ENCODE assay signal across 1 cellular context in the genomic region with DNA sequence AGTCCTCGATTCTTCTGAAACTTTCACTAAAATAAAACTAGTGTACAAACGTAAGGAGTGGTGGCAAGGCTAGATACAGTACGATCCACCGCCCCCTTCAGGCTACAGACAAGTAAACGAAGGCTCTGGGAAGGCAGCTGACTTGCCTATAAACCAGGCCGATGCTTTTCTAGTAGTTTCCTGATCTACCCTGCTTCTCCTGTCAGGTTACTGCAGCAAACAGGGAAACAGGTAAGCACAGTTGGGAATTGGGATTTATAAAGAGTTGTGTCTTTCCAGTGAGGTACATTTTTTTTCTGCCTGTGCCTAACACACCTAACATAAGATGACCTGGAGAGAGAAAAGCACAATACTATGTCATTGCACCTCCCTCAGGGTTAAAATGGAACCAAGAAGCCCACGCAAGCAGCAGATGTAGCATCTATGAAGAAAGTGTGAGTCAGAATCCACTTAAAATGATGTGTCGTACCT.
TF ChIP-seq lines count a peak whose summit lies in the region.

No MANE protein-coding gene starts in this region.

TF ChIP-seq in GM23338, 12 proteins besides CTCF, POLR2A, EP300 and RAD21 (continued from another document):
- TF ChIP-seq, protein P1, sequence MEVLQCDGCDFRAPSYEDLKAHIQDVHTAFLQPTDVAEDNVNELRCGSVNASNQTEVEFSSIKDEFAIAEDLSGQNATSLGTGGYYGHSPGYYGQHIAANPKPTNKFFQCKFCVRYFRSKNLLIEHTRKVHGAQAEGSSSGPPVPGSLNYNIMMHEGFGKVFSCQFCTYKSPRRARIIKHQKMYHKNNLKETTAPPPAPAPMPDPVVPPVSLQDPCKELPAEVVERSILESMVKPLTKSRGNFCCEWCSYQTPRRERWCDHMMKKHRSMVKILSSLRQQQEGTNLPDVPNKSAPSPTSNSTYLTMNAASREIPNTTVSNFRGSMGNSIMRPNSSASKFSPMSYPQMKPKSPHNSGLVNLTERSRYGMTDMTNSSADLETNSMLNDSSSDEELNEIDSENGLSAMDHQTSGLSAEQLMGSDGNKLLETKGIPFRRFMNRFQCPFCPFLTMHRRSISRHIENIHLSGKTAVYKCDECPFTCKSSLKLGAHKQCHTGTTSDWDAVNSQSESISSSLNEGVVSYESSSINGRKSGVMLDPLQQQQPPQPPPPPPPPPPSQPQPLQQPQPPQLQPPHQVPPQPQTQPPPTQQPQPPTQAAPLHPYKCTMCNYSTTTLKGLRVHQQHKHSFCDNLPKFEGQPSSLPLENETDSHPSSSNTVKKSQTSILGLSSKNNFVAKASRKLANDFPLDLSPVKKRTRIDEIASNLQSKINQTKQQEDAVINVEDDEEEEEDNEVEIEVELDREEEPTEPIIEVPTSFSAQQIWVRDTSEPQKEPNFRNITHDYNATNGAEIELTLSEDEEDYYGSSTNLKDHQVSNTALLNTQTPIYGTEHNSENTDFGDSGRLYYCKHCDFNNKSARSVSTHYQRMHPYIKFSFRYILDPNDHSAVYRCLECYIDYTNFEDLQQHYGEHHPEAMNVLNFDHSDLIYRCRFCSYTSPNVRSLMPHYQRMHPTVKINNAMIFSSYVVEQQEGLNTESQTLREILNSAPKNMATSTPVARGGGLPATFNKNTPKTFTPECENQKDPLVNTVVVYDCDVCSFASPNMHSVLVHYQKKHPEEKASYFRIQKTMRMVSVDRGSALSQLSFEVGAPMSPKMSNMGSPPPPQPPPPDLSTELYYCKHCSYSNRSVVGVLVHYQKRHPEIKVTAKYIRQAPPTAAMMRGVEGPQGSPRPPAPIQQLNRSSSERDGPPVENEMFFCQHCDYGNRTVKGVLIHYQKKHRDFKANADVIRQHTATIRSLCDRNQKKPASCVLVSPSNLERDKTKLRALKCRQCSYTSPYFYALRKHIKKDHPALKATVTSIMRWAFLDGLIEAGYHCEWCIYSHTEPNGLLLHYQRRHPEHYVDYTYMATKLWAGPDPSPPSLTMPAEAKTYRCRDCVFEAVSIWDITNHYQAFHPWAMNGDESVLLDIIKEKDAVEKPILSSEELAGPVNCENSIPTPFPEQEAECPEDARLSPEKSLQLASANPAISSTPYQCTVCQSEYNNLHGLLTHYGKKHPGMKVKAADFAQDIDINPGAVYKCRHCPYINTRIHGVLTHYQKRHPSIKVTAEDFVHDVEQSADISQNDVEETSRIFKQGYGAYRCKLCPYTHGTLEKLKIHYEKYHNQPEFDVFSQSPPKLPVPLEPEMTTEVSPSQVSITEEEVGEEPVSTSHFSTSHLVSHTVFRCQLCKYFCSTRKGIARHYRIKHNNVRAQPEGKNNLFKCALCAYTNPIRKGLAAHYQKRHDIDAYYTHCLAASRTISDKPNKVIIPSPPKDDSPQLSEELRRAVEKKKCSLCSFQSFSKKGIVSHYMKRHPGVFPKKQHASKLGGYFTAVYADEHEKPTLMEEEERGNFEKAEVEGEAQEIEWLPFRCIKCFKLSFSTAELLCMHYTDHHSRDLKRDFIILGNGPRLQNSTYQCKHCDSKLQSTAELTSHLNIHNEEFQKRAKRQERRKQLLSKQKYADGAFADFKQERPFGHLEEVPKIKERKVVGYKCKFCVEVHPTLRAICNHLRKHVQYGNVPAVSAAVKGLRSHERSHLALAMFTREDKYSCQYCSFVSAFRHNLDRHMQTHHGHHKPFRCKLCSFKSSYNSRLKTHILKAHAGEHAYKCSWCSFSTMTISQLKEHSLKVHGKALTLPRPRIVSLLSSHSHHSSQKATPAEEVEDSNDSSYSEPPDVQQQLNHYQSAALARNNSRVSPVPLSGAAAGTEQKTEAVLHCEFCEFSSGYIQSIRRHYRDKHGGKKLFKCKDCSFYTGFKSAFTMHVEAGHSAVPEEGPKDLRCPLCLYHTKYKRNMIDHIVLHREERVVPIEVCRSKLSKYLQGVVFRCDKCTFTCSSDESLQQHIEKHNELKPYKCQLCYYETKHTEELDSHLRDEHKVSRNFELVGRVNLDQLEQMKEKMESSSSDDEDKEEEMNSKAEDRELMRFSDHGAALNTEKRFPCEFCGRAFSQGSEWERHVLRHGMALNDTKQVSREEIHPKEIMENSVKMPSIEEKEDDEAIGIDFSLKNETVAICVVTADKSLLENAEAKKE (CRISPR knock-in tag; IDR thresholded peaks at IDR 0.05), result no peak
- no peak for TF ChIP-seq JUNB (IDR thresholded peaks at IDR 0.05; ENCODE audit: unreplicated experiment)
- TF ChIP-seq ZNF114 (CRISPR knock-in tag; IDR thresholded peaks at IDR 0.05), result no peak
TF ChIP-seq in GM23338: peak in this region for 0.
